In the genomic region with DNA sequence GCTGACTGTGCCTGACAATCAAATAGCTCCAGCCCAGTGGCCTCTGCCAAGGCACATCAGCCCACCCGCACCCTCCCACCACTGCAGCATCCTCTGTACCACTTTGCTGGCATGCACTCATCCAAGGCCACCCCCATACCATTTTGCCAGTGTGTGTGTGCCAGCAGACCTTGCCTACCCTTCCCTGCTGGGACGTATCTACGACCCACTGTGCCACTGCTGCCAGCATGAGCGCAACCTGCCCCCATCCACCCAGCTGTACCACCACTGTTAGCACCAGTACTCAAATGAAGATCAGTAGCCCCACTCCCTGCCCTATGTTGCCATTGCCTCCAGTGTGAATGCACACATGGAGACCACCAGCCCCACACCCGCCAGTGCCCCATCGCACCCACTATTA, we compare ENCODE assay signal across 1 cellular context.
TF ChIP-seq lines count a peak whose summit lies in the region.

No MANE protein-coding gene starts in this region.

TF ChIP-seq in IMR-90, 13 proteins besides CTCF, POLR2A, EP300 and RAD21 (continued from another document):
- TF ChIP-seq, protein P1, sequence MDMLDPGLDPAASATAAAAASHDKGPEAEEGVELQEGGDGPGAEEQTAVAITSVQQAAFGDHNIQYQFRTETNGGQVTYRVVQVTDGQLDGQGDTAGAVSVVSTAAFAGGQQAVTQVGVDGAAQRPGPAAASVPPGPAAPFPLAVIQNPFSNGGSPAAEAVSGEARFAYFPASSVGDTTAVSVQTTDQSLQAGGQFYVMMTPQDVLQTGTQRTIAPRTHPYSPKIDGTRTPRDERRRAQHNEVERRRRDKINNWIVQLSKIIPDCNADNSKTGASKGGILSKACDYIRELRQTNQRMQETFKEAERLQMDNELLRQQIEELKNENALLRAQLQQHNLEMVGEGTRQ (IDR thresholded peaks at IDR 0.05; ENCODE audit: low read depth, low read length) = no peak
- TF ChIP-seq BHLHE40 (IDR thresholded peaks at IDR 0.05; ENCODE audit: low read depth, low read length) (no peak), MXI1 (IDR thresholded peaks at IDR 0.05; ENCODE audit: borderline replicate concordance, low read depth, low read length) (no peak), MAFK (IDR thresholded peaks at IDR 0.05; ENCODE audit: low read depth, low read length) (no peak), FOS (IDR thresholded peaks at IDR 0.05; ENCODE audit: low read depth, low read length) (no peak), CHD1 (IDR thresholded peaks at IDR 0.05; ENCODE audit: low read depth, low read length) (no peak), NFE2L2 (IDR thresholded peaks at IDR 0.05; ENCODE audit: low read depth, low read length) (no peak), RFX5 (IDR thresholded peaks at IDR 0.05; ENCODE audit: low read depth, low read length) (no peak)
